Comparison of ENCODE assay signal across 8 cellular contexts in genomic region chr1:231420299-231420958, GRCh38. TPM values are rescaled to one million over a fixed set of nuclear protein-coding genes. Genes with fewer than 3 reads are reported as not detected.
DNase-seq lines count a peak whose midpoint lies in the region; ATAC-seq, FAIRE-seq and TF ChIP-seq lines count a peak whose summit lies in the region.

No MANE protein-coding gene starts in this region.

- no peaks in the 10 kb centered on the region for H3K9me2 ChIP-seq in GM23248 (ENCODE audit: insufficient read depth)

- no peak for TF ChIP-seq CTCF in endothelial cell of umbilical vein (IDR thresholded peaks at IDR 0.05; ENCODE audit: extremely low read depth in 1 of 2, insufficient read depth in 1 of 2, low read depth in 1 of 2, low read length in 2 of 2)

- H3K4me2 ChIP-seq in GM23248 (ENCODE audit: unreplicated experiment) = peak overlapping the region; percentile 92
- H3K4me2 ChIP-seq in endothelial cell of umbilical vein (ENCODE audit: insufficient read depth, low read length) = peak overlapping the region; percentile 99

- H3K9ac ChIP-seq in GM23248 (peak overlapping the region; percentile 83), endothelial cell of umbilical vein (replicated peaks; ENCODE audit: extremely low read depth, insufficient read depth, low read length) (peak overlapping the region; percentile 72)

- BruUV-seq in endothelial cell of umbilical vein (replicated peaks; lab: Mats Ljungman, UMichigan) = TSS peak; percentile 27

- dilution Hi-C loops in endothelial cell of umbilical vein (cut with MboI; ENCODE audit: extremely low pct_ligation_motif_present, low sequenced_read_pairs) = no loop called here

- H4K20me1 ChIP-seq in GM23248 (ENCODE audit: insufficient read depth) = peaks cover 39% of the 10 kb centered on the region
- peaks cover 4% of the 10 kb centered on the region for H4K20me1 ChIP-seq in endothelial cell of umbilical vein (replicated peaks; ENCODE audit: control insufficient read depth, extremely low read depth, insufficient read depth, low read length)

- POLR2A ChIA-PET in endothelial cell of umbilical vein (lab: Charles Lee) = interaction anchor here (1.0 to 1.2 kb wide), 2 partner anchors 82 to 163 kb away, joined by 3 to 4 read pairs; partner anchors contain the start of genes EXOC8 and SPRTN

- intact Hi-C loops in endothelial cell of umbilical vein (cut with micrococcal nuclease) = loop anchor here (5.0 kb wide), 2 partner anchors 178 to 443 kb away; partner anchors contain the start of genes ARV1, GNPAT and TTC13

- H3K9me1 ChIP-seq in endothelial cell of umbilical vein (replicated peaks; ENCODE audit: control insufficient read depth, extremely low read depth, insufficient read depth, low read length) = no peaks in the 10 kb centered on the region

- no peak overlapping the region for H2AFZ ChIP-seq in ACC112 (ENCODE audit: low read length, unreplicated experiment)
- H2AFZ ChIP-seq in GM23248 = peak overlapping the region; percentile 30
- H2AFZ ChIP-seq in endothelial cell of umbilical vein (ENCODE audit: low read depth, low read length) = no peak overlapping the region
- H2AFZ ChIP-seq in neuron (ENCODE audit: low read depth, low read length) = no peak overlapping the region

- FAIRE-seq in endothelial cell of umbilical vein (lab: Jason Lieb, UNC) = no peak

- peaks cover 37% of the 10 kb centered on the region for H3K4me1 ChIP-seq in ACC112 (ENCODE audit: control insufficient read depth, insufficient read depth, low read length, unreplicated experiment)
- peaks cover 31% of the 10 kb centered on the region for H3K4me1 ChIP-seq in GM23248 (ENCODE audit: insufficient read depth)
- peaks cover 43% of the 10 kb centered on the region for H3K4me1 ChIP-seq in endothelial cell of umbilical vein (ENCODE audit: control insufficient read depth, extremely low read depth, insufficient read depth, low read length)
- peaks cover 33% of the 10 kb centered on the region for H3K4me1 ChIP-seq in neuron (ENCODE audit: insufficient read depth, low read length)

- H3K27ac ChIP-seq in ACC112 (ENCODE audit: low read depth, low read length) (peak overlapping the region; percentile 83), GM23248 (peak overlapping the region; percentile 67), endothelial cell of umbilical vein (ENCODE audit: insufficient read depth, low read depth, low read length) (peak overlapping the region; percentile 53)

- TF ChIP-seq POLR2A in endothelial cell of umbilical vein (IDR thresholded peaks at IDR 0.05; ENCODE audit: low read depth, low read length) = no peak

- H3K79me2 ChIP-seq in ACC112 (ENCODE audit: control insufficient read depth, insufficient read depth, low read length, unreplicated experiment) (peaks cover 62% of the 10 kb centered on the region), GM23248 (ENCODE audit: insufficient read depth) (peaks cover 58% of the 10 kb centered on the region), endothelial cell of umbilical vein (ENCODE audit: control insufficient read depth, insufficient read depth, low read length) (peaks cover 61% of the 10 kb centered on the region)

- CTCF ChIA-PET in endothelial cell of umbilical vein (lab: Charles Lee) = interaction anchor here (0.6 to 3.6 kb wide), 14 partner anchors 11 to 164 kb away, joined by 3 to 39 read pairs (median 4); no protein-coding TSS in a partner anchor

- 0 to 1% methylated on average over 18 of the region's 18 CpGs for WGBS in GM23248 (ENCODE audit: low coverage in 1 of 2, low lambda C conversion rate in 2 of 2, missing lambda C conversion rate in 2 of 2), 2 experiments

- in situ Hi-C loops in GM23248 (cut with MboI) = no loop called here

- ATAC-seq in GM21526 (IDR thresholded peaks at IDR 0.05; ENCODE audit: low FRiP score, unreplicated experiment) (no peak), HG02884 (IDR thresholded peaks at IDR 0.05; ENCODE audit: unreplicated experiment) (no peak)

- H3K9me3 ChIP-seq in GM23248 (ENCODE audit: low read depth) (no peaks in the 10 kb centered on the region), endothelial cell of umbilical vein (replicated peaks; ENCODE audit: control insufficient read depth, insufficient read depth, low read length) (no peaks in the 10 kb centered on the region), neuron (ENCODE audit: low read length) (no peaks in the 10 kb centered on the region)

- H3K4me3 ChIP-seq in ACC112 (ENCODE audit: low read depth, low read length) = peak overlapping the region; percentile 97
- peak overlapping the region; percentile 87 for H3K4me3 ChIP-seq in GM23248
- H3K4me3 ChIP-seq in endothelial cell of umbilical vein (replicated peaks in 1 of 3; ENCODE audit: insufficient read depth in 1 of 3, low read depth in 1 of 3, low read length in 3 of 3) = peak overlapping the region; percentile 63 to 97 (median 91)
- H3K4me3 ChIP-seq in neuron (ENCODE audit: low read length) = peak overlapping the region; percentile 60

- H3K27me3 ChIP-seq in ACC112 (ENCODE audit: insufficient read depth, low read length) (no peaks in the 10 kb centered on the region), GM23248 (replicated peaks; ENCODE audit: insufficient read depth) (no peaks in the 10 kb centered on the region), endothelial cell of umbilical vein (ENCODE audit: control insufficient read depth in 2 of 2, insufficient read depth in 2 of 2, low read length in 2 of 2) (no peaks in the 10 kb centered on the region), neuron (ENCODE audit: insufficient read depth, low read length) (no peaks in the 10 kb centered on the region)

- DNase-seq in GM23248 = peak; percentile 34
- DNase-seq in SKM-1 (lab: John Stamatoyannopoulos, UW; ENCODE audit: unreplicated experiment) = peak; percentile 77
- DNase-seq in endothelial cell of umbilical vein (ENCODE audit: low read depth, low spot score) = peak; percentile 52
- no peak for DNase-seq in occipital lobe (lab: John Stamatoyannopoulos, UW)

- peaks cover 18% of the 10 kb centered on the region; the same call in 1 of the 2 replicates for H3F3A ChIP-seq in GM23248 (ENCODE audit: insufficient read depth)

- H3K36me3 ChIP-seq in ACC112 (ENCODE audit: insufficient read depth, low read length) (no peaks in the 10 kb centered on the region), GM23248 (ENCODE audit: low read depth) (0 out of 2 replicates have a peak, but pooled peaks cover 2% of the 10 kb centered on the region), endothelial cell of umbilical vein (ENCODE audit: control insufficient read depth in 2 of 2, extremely low read depth in 1 of 2, insufficient read depth in 2 of 2, low read length in 2 of 2) (no peaks in the 10 kb centered on the region), neuron (ENCODE audit: insufficient read depth, low read length) (no peaks in the 10 kb centered on the region)

TF ChIP-seq in endothelial cell of umbilical vein, 7 proteins besides CTCF, POLR2A, EP300 and RAD21:
- TF ChIP-seq JUN (IDR thresholded peaks at IDR 0.05; ENCODE audit: borderline replicate concordance, insufficient read depth, insufficient read length, low read depth) (no peak), FOS (IDR thresholded peaks at IDR 0.05; ENCODE audit: borderline replicate concordance, insufficient read depth, low read length) (no peak), POLR2AphosphoS5 (IDR thresholded peaks at IDR 0.05; ENCODE audit: insufficient read depth, low read depth, low read length) (no peak), GATA2 (IDR thresholded peaks at IDR 0.05; ENCODE audit: insufficient read depth, insufficient read length, low read depth, low read length) (no peak), MYC (IDR thresholded peaks at IDR 0.05; ENCODE audit: low read depth, low read length) (no peak), EZH2 (IDR thresholded peaks at IDR 0.05; ENCODE audit: borderline replicate concordance, low read depth, low read length, severe bottlenecking) (no peak), MAX (IDR thresholded peaks at IDR 0.05; ENCODE audit: insufficient read depth, insufficient read length) (no peak)
TF ChIP-seq in endothelial cell of umbilical vein: peak in this region for 0.

RNA-seq across cellular contexts. Expression of gene EGLN1, which starts 1.7 kb away (rescaled TPM):
- 45.4 and 51.8 TPM in 2 replicates for total RNA-seq in GM23248 (2014; rRNA removed; shearing (Covaris generic))
- polyA plus RNA-seq in GM23248 (2016; fragmentation: Nextera tagmentation; extraction: Ambion mirVana) (17.6 and 17.7 TPM in 2 replicates), endothelial cell of umbilical vein (11.5 and 13.7 TPM in 2 replicates)
- total RNA-seq in endothelial cell of umbilical vein (37.4 and 38.1 TPM in 2 replicates), occipital lobe (83.1 TPM)
- 20.9 and 21.9 TPM in 2 replicates for polyA plus RNA-seq in endothelial cell of umbilical vein (2011; cell fraction: cytosol; rRNA removed)
- 11.2 and 16.1 TPM in 2 replicates for polyA plus RNA-seq in endothelial cell of umbilical vein (2011; cell fraction: nucleus; rRNA removed)
- 27.5 and 41.8 TPM in 2 replicates for polyA plus RNA-seq in endothelial cell of umbilical vein (2012)
- 37.8 and 52.4 TPM in 2 replicates for polyA minus RNA-seq in endothelial cell of umbilical vein
- polyA minus RNA-seq in endothelial cell of umbilical vein (2011; cell fraction: cytosol; rRNA and poly(A)+ RNA removed) = 17.3 TPM
- polyA minus RNA-seq in endothelial cell of umbilical vein (2011; cell fraction: nucleus; rRNA and poly(A)+ RNA removed) = 19.1 and 21.3 TPM in 2 replicates
